Comparison of ENCODE assay signal across 11 cellular contexts in the genomic region with DNA sequence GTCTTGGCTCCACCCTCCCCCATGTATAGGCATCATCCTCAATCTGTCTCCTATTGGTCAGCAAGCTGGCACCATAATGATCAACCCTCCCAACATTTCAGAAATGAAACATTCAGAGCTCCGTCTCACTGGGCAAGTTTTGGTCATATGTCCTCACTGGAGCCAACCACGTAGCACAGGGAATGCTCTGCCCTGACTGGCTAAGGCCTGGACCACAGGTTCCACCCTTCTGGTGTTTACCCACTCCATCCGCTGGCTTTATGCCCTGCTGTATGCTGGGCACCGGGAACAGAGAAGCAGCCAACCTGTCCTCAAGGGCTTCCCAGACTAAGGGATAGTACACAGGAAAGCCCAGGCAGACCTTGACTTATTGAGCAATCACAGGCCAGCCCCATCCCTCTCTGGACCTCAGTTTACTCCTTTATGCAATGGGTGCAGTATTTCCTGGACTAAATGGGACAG. TPM values are rescaled to one million over a fixed set of nuclear protein-coding genes. Genes with fewer than 3 reads are reported as not detected.
DNase-seq lines count a peak whose midpoint lies in the region; ATAC-seq and TF ChIP-seq lines count a peak whose summit lies in the region.
"Had no signal": no experiment of that assay in that cellular context is flagged by ENCODE, and none has a peak within 500 bp of the region (broad histone marks: within the 10 kb centered on the region; RNA-seq: fewer than 3 reads in every experiment).

No MANE protein-coding gene starts in this region.

- 48 to 74% methylated on average over 4 of the region's 4 CpGs for WGBS in upper lobe of left lung, 2 donors

- H3K27ac ChIP-seq in upper lobe of left lung: no peak overlapping the region
- H3K27ac ChIP-seq: heart right ventricle, neutrophil had no signal

- ATAC-seq in upper lobe of left lung (ENCODE audit: low FRiP score in 2 of 2) (peak; percentile 21 to 64), GM18858 (IDR thresholded peaks at IDR 0.05; ENCODE audit: unreplicated experiment) (no peak), GM19351 (IDR thresholded peaks at IDR 0.05; ENCODE audit: unreplicated experiment) (no peak)

- DNase-seq in SIG-M5 treated with dmso at 0.1 percent for 504 hours (lab: John Stamatoyannopoulos, UW; ENCODE audit: unreplicated experiment) (peak; percentile 40), SIG-M5 (lab: John Stamatoyannopoulos, UW) (no peak), SK-MEL-5 (ENCODE audit: low read depth, low spot score) (peak; percentile 67), foreskin fibroblast (peak; percentile 53 to 62), upper lobe of left lung (peak in 1 of 2 donors; percentile 90)
- no peak for DNase-seq in activated CD4-positive, alpha-beta T cell treated with anti-CD3 and anti-CD28 coated beads for 1 hour
- DNase-seq: activated CD4-positive, alpha-beta T cell treated with anti-CD3 and anti-CD28 coated beads for 4 hours; heart right ventricle had no signal

- H3K36me3 ChIP-seq in upper lobe of left lung: no peaks in the 10 kb centered on the region
- H3K36me3 ChIP-seq: heart right ventricle, neutrophil had no signal

- peak in 1 of 4 donors; percentile 42 for TF ChIP-seq EP300 in upper lobe of left lung (IDR thresholded peaks at IDR 0.05)

- no peaks in the 10 kb centered on the region for H3K27me3 ChIP-seq in upper lobe of left lung
- H3K27me3 ChIP-seq: heart right ventricle, neutrophil had no signal

- in situ Hi-C loops in SK-MEL-5 (cut with HindIII; ENCODE audit: low pct_unique_long_range_greater_than_20kb, low sequenced_read_pairs): no loop called here

- H3K4me3 ChIP-seq in foreskin fibroblast (ENCODE audit: low read depth in 1 of 2, low read length in 2 of 2) (no peak overlapping the region), upper lobe of left lung (no peak overlapping the region)
- H3K4me3 ChIP-seq: heart right ventricle had no signal

- no peak for TF ChIP-seq POLR2A in upper lobe of left lung (IDR thresholded peaks at IDR 0.05)

- no peaks in the 10 kb centered on the region for H3K4me1 ChIP-seq in upper lobe of left lung
- H3K4me1 ChIP-seq: heart right ventricle had no signal

- TF ChIP-seq CTCF in foreskin fibroblast (IDR thresholded peaks at IDR 0.05; ENCODE audit: low read depth, low read length) (no peak), upper lobe of left lung (IDR thresholded peaks at IDR 0.05) (no peak)

- H3K9me3 ChIP-seq in upper lobe of left lung: no peaks in the 10 kb centered on the region
- H3K9me3 ChIP-seq: heart right ventricle, neutrophil had no signal

RNA-seq across cellular contexts. Expression of gene MYO15A, which starts 20.5 kb away (rescaled TPM):
- total RNA-seq in SK-MEL-5 (2014; rRNA removed; shearing (Covaris generic)): 0.08 and 0.16 TPM in 2 replicates
- 0.30 and 0.43 TPM in 2 replicates for polyA plus RNA-seq in SK-MEL-5 (2015; cell fraction: cytosol; rRNA removed)
- polyA plus RNA-seq in SK-MEL-5 (2015; cell fraction: nucleus; rRNA removed): 1.8 and 3.6 TPM in 2 replicates
- 1 to 10 TPM; 2.0 to 9.4 (median 3.9) TPM for total RNA-seq in upper lobe of left lung

RNA-seq across cellular contexts. Expression of gene DRG2, which starts 41.3 kb away (rescaled TPM):
- 43.0 and 44.2 TPM in 2 replicates for total RNA-seq in SK-MEL-5 (2014; rRNA removed; shearing (Covaris generic))
- 47.7 and 53.2 TPM in 2 replicates for polyA plus RNA-seq in SK-MEL-5 (2015; cell fraction: cytosol; rRNA removed)
- polyA plus RNA-seq in SK-MEL-5 (2015; cell fraction: nucleus; rRNA removed): 194 and 213 TPM in 2 replicates
- 10 to 100 TPM; 28.7 to 40.9 (median 33.5) TPM for total RNA-seq in upper lobe of left lung

RNA-seq across cellular contexts. Expression of gene ALKBH5, which starts 54.6 kb away (rescaled TPM):
- 85.5 and 97.6 TPM in 2 replicates for total RNA-seq in SK-MEL-5 (2014; rRNA removed; shearing (Covaris generic))
- 99.1 and 105 TPM in 2 replicates for polyA plus RNA-seq in SK-MEL-5 (2015; cell fraction: cytosol; rRNA removed)
- polyA plus RNA-seq in SK-MEL-5 (2015; cell fraction: nucleus; rRNA removed): 19.7 and 21.3 TPM in 2 replicates
- 100 to 1,000 TPM in 1 of 6 donors, 10 to 100 TPM in 5; 63.9 to 112 (median 94.7) TPM for total RNA-seq in upper lobe of left lung

Comparison
In these comparisons a context has a peak if more than half of its experiments do, and no peak if none do; other contexts are left out.
1. DNase-seq: peak in SIG-M5 treated with dmso at 0.1 percent for 504 hours (single experiment), SK-MEL-5 (single experiment) and foreskin fibroblast (2 of 2); none in SIG-M5 (single experiment) and activated CD4-positive, alpha-beta T cell treated with anti-CD3 and anti-CD28 coated beads for 1 hour (single experiment).
2. ATAC-seq: peak in upper lobe of left lung (2 of 2); none in GM18858 (single experiment) and GM19351 (single experiment).